8 cellular contexts compared by ENCODE assay signal in genomic region chr18:79400591-79401381, GRCh38. TPM values are rescaled to one million over a fixed set of nuclear protein-coding genes. Genes with fewer than 3 reads are reported as not detected.
DNase-seq lines count a peak whose midpoint lies in the region; ATAC-seq lines count a peak whose summit lies in the region.

No MANE protein-coding gene starts in this region.

- H3K4me3 Mint-ChIP-seq in CD4-positive, alpha-beta memory T cell = peak overlapping the region; percentile 83 to 95 (median 92)
- peak overlapping the region; percentile 81 to 89 (median 86) for H3K4me3 Mint-ChIP-seq in immature natural killer cell
- H3K4me3 Mint-ChIP-seq in stimulated activated naive B cell treated with anti-CD40 and anti-IgM and Interleukin-4, amounts not matched to agents 10 μg/mL and 1 μg/mL and 100 μg/mL, for 72 hours = peak overlapping the region; percentile 86 to 93

- CTCF ChIA-PET in CD4-positive, alpha-beta memory T cell (lab: Charles Lee; ENCODE audit: partially characterized antibody) = no interaction called here

- no peaks in the 10 kb centered on the region for H3K27me3 ChIP-seq in CD4-positive, alpha-beta memory T cell (ENCODE audit: insufficient read depth, low read length)

- H3K9me3 Mint-ChIP-seq in CD4-positive, alpha-beta memory T cell = no peaks in the 10 kb centered on the region
- H3K9me3 Mint-ChIP-seq in immature natural killer cell = no peaks in the 10 kb centered on the region
- no peaks in the 10 kb centered on the region for H3K9me3 Mint-ChIP-seq in stimulated activated naive B cell treated with anti-CD40 and anti-IgM and Interleukin-4, amounts not matched to agents 10 μg/mL and 1 μg/mL and 100 μg/mL, for 72 hours

- peak overlapping the region; percentile 87 for H3K27ac ChIP-seq in CD4-positive, alpha-beta memory T cell (ENCODE audit: low read depth, low read length)
- H3K27ac ChIP-seq in KOPT-K1 (ENCODE audit: low read depth, low read length, poor library complexity, severe bottlenecking) = peak overlapping the region; percentile 76

- H3K4me1 ChIP-seq in CD4-positive, alpha-beta memory T cell (ENCODE audit: insufficient read depth, low read length) = peaks cover 74% of the 10 kb centered on the region

- peak overlapping the region in 6 of 7 donors; percentile 97 to 100 (median 98) for H3K27ac Mint-ChIP-seq in CD4-positive, alpha-beta memory T cell
- peak overlapping the region; percentile 76 to 92 (median 91) for H3K27ac Mint-ChIP-seq in immature natural killer cell
- H3K27ac Mint-ChIP-seq in stimulated activated naive B cell treated with anti-CD40 and anti-IgM and Interleukin-4, amounts not matched to agents 10 μg/mL and 1 μg/mL and 100 μg/mL, for 72 hours = peak overlapping the region; percentile 98

- peak overlapping the region; percentile 17 to 58 for H3K4me3 ChIP-seq in CD4-positive, alpha-beta memory T cell (ENCODE audit: low read length in 2 of 2)

- H3K36me3 ChIP-seq in CD4-positive, alpha-beta memory T cell (ENCODE audit: insufficient read depth, low read length) = no peaks in the 10 kb centered on the region
- no peaks in the 10 kb centered on the region for H3K36me3 ChIP-seq in KOPT-K1 (ENCODE audit: insufficient read depth, low read length)

- no peaks in the 10 kb centered on the region for H3K9me3 ChIP-seq in CD4-positive, alpha-beta memory T cell (ENCODE audit: control insufficient read depth in 1 of 2, low read length in 2 of 2)
- no peaks in the 10 kb centered on the region for H3K9me3 ChIP-seq in KOPT-K1 (ENCODE audit: insufficient read depth, low read length, poor library complexity, severe bottlenecking)

- peaks cover 0 to 24% of the 10 kb centered on the region in 2 donors for H3K36me3 Mint-ChIP-seq in CD4-positive, alpha-beta memory T cell
- no peaks in the 10 kb centered on the region for H3K36me3 Mint-ChIP-seq in immature natural killer cell
- peaks cover 43 to 49% of the 10 kb centered on the region in 2 donors for H3K36me3 Mint-ChIP-seq in stimulated activated naive B cell treated with anti-CD40 and anti-IgM and Interleukin-4, amounts not matched to agents 10 μg/mL and 1 μg/mL and 100 μg/mL, for 72 hours

- POLR2A ChIA-PET in CD4-positive, alpha-beta memory T cell (lab: Charles Lee; ENCODE audit: partially characterized antibody) = interaction anchor here (0.9 to 17.0 kb wide), 2 partner anchors 12 to 123 kb away, joined by 3 to 173 read pairs; no protein-coding TSS in a partner anchor

- peaks cover 35 to 70% (median 55%) of the 10 kb centered on the region in 4 donors for H3K4me1 Mint-ChIP-seq in CD4-positive, alpha-beta memory T cell
- H3K4me1 Mint-ChIP-seq in immature natural killer cell = peaks cover 46 to 51% of the 10 kb centered on the region in 2 donors
- H3K4me1 Mint-ChIP-seq in stimulated activated naive B cell treated with anti-CD40 and anti-IgM and Interleukin-4, amounts not matched to agents 10 μg/mL and 1 μg/mL and 100 μg/mL, for 72 hours = peaks cover 51 to 75% of the 10 kb centered on the region in 2 donors

- peak; percentile 62 to 82 (median 72) for DNase-seq in CD4-positive, alpha-beta memory T cell
- DNase-seq in activated naive CD8-positive, alpha-beta T cell treated with anti-CD3 and anti-CD28 coated beads, Interleukin-2, amount 50 U/mL, for 16 hours (ENCODE audit: low read depth, low spot score) = peak; percentile 67
- DNase-seq in immature natural killer cell = peak; percentile 43 to 55 (median 47)
- DNase-seq in stimulated activated naive B cell treated with anti-CD40 and anti-IgM and Interleukin-4, amounts not matched to agents 10 μg/mL and 1 μg/mL and 100 μg/mL, for 72 hours = no peak
- DNase-seq in hippocampal formation (lab: John Stamatoyannopoulos, UW) = no peak
- DNase-seq in DMS114 treated with DMSO at 0.1 percent for 48 hours (lab: John Stamatoyannopoulos, UW; ENCODE audit: unreplicated experiment) = no peak

- intact Hi-C loops in CD4-positive, alpha-beta memory T cell (cut with micrococcal nuclease) = loop anchor here (5.0 to 10.0 kb wide), 3 partner anchors 37 to 632 kb away; partner anchors contain the start of genes ATP9B and RBFA

- peak; percentile 1 to 3 for ATAC-seq in stimulated activated naive B cell treated with anti-CD40 and anti-IgM and Interleukin-4, amounts not matched to agents 10 μg/mL and 1 μg/mL and 100 μg/mL, for 72 hours (replicated peaks)
- no peak for ATAC-seq in HG03139 (IDR thresholded peaks at IDR 0.05; ENCODE audit: unreplicated experiment)

- H3K27me3 Mint-ChIP-seq in CD4-positive, alpha-beta memory T cell = peaks cover 0 to 2% of the 10 kb centered on the region in 2 donors
- peaks cover 5 to 16% (median 13%) of the 10 kb centered on the region in 3 donors for H3K27me3 Mint-ChIP-seq in immature natural killer cell (ENCODE audit: low read depth in 3 of 3)
- no peaks in the 10 kb centered on the region for H3K27me3 Mint-ChIP-seq in stimulated activated naive B cell treated with anti-CD40 and anti-IgM and Interleukin-4, amounts not matched to agents 10 μg/mL and 1 μg/mL and 100 μg/mL, for 72 hours

RNA-seq across cellular contexts. Expression of gene NFATC1, which starts 5.1 kb away (rescaled TPM):
- 10 to 100 TPM; 64.3 to 69.6 TPM for total RNA-seq in CD4-positive, alpha-beta memory T cell
- polyA plus RNA-seq in CD4-positive, alpha-beta memory T cell = 10 to 100 TPM; 15.3 to 45.5 TPM
- 10 to 100 TPM in 1 of 3 donors, 1 to 10 TPM in 2; 3.1 to 17.6 (median 8.9) TPM for polyA plus RNA-seq in immature natural killer cell

Comparison
In these comparisons a context has a peak if more than half of its experiments do, and no peak if none do; other contexts are left out.
1. DNase-seq: peak in CD4-positive, alpha-beta memory T cell (5 of 5), activated naive CD8-positive, alpha-beta T cell treated with anti-CD3 and anti-CD28 coated beads, Interleukin-2, amount 50 U/mL, for 16 hours (single experiment) and immature natural killer cell (3 of 3); none in stimulated activated naive B cell treated with anti-CD40 and anti-IgM and Interleukin-4, amounts not matched to agents 10 μg/mL and 1 μg/mL and 100 μg/mL, for 72 hours (single experiment), hippocampal formation (0 of 2) and DMS114 treated with DMSO at 0.1 percent for 48 hours (single experiment).
2. Peak in every context shown above with its lines, with median percentiles within 50 percentile points of each other: H3K27ac Mint-ChIP-seq and H3K4me3 Mint-ChIP-seq.